19 cellular contexts compared by ENCODE assay signal in the genomic region with DNA sequence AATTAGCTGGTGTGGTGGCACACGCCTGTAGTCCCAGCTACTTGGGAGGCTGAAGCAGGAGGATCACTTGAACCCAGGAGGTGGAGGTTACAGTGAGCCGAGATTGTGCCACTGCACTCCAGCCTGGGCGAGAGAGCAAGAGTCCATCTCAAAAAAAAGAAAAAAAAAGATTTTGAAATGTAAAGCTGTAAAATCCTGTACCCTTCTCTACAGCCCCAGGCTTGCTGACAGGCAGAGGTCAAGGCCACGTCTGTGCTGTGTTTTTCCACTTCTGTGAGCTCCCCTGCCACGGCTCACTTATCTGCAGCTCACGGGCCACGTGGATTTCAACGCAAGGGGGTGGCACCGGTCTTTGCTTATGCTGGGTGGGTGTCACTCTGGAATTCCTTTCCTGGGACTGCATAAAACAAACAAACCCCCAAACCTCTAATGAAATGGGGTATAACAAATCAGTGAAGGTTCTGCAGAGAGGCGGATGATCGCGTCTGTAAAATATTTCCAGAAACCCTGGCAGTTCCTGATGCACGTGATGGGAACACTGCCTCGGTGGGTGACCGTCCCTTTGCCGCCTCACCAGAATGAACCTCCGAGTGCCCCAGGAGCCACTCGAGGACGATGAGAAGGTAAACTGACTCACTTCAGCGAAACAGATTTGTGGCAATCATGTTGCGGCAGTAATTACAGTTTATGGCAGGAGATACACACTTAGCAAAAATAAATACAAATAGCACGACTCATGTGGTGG. TPM values are rescaled to one million over a fixed set of nuclear protein-coding genes. Genes with fewer than 3 reads are reported as not detected.
DNase-seq lines count a peak whose midpoint lies in the region; ATAC-seq, FAIRE-seq and TF ChIP-seq lines count a peak whose summit lies in the region.
"Had no signal": no experiment of that assay in that cellular context is flagged by ENCODE, and none has a peak within 500 bp of the region (broad histone marks: within the 10 kb centered on the region; RNA-seq: fewer than 3 reads in every experiment).

No MANE protein-coding gene starts in this region.

- no peak overlapping the region for H2BK120ac ChIP-seq in H1 (replicated peaks; ENCODE audit: low read depth, low read length)

- TF ChIP-seq CTCF in H1 (IDR thresholded peaks at IDR 0.05; ENCODE audit: control extremely low read depth in 1 of 3, insufficient read depth in 1 of 3, low read depth in 1 of 3, low read length in 3 of 3) (no peak), spleen (IDR thresholded peaks at IDR 0.05 in 8 of 11, conservative IDR thresholded peaks at IDR 0.05 in 3 of 11) (no peak)

- no peak for ATAC-seq in GM18868 (IDR thresholded peaks at IDR 0.05; ENCODE audit: unreplicated experiment)
- ATAC-seq: SK-N-SH treated with all-trans-retinoic acid at 6 μM for 48 hours had no signal

- H3K23ac ChIP-seq in H1 (ENCODE audit: insufficient read length): no peak overlapping the region

- intact Hi-C loops in spleen (cut with DNase I; ENCODE audit: low total_unique reads): no loop called here

- H4K20me1 ChIP-seq in BLaER1 treated with 17β-estradiol and CSF1 and Interleukin-3, amounts not matched to agents 10 nM and 100 nM: no peaks in the 10 kb centered on the region
- H4K20me1 ChIP-seq in H1 (replicated peaks in 1 of 2; ENCODE audit: control insufficient read depth in 1 of 2, insufficient read depth in 2 of 2, low read length in 2 of 2): no peaks in the 10 kb centered on the region

- TF ChIP-seq RAD21 in H1 (IDR thresholded peaks at IDR 0.05 in 1 of 2, conservative IDR thresholded peaks at IDR 0.05 in 1 of 2; ENCODE audit: low read depth in 2 of 2, low read length in 2 of 2): no peak

- H3K9ac ChIP-seq in BLaER1 treated with 17β-estradiol and CSF1 and Interleukin-3, amounts not matched to agents 10 nM and 100 nM: no peak overlapping the region
- no peak overlapping the region for H3K9ac ChIP-seq in H1 (replicated peaks in 1 of 4; ENCODE audit: extremely low read depth in 1 of 4, low read depth in 3 of 4, low read length in 3 of 4)
- H3K9ac ChIP-seq: GM23248 had no signal

- no peak overlapping the region for H4K91ac ChIP-seq in H1 (replicated peaks; ENCODE audit: insufficient read length, low read length)

- no peak for TF ChIP-seq EP300 in H1 (IDR thresholded peaks at IDR 0.05; ENCODE audit: borderline replicate concordance in 1 of 2, low read depth in 2 of 2, low read length in 2 of 2)

- DNase-seq in HK-2 (ENCODE audit: unreplicated experiment) (peak; percentile 14), H1 (ENCODE audit: low read depth in 1 of 2, low spot score in 2 of 2) (no peak), spleen (peak; percentile 24), NCI-H524 (lab: John Stamatoyannopoulos, UW) (no peak)
- no peak for DNase-seq in stimulated activated CD4-positive, alpha-beta T cell treated with anti-CD3 and anti-CD28 coated beads, Interleukin-4, amount 100 ng/mL, for 4 hours
- DNase-seq: GF-D8, GM23248, KBM-7, NCI-H1105, NCI-H1694, NCI-H2081 treated with DMSO at 0.1 percent for 48 hours, NCI-H510A treated with DMSO at 0.1 percent for 48 hours, NCI-H82, OCI-M1, SHP77 treated with DMSO at 0.1 percent for 48 hours had no signal

- no peak overlapping the region for H2BK20ac ChIP-seq in H1 (ENCODE audit: low read length)

- no peaks in the 10 kb centered on the region for H3K36me3 ChIP-seq in BLaER1 treated with 17β-estradiol and CSF1 and Interleukin-3, amounts not matched to agents 10 nM and 100 nM
- H3K36me3 ChIP-seq in H1 (ENCODE audit: control insufficient read depth in 2 of 4, insufficient read depth in 4 of 4, low read length in 3 of 4): no peaks in the 10 kb centered on the region
- H3K36me3 ChIP-seq in spleen: no peaks in the 10 kb centered on the region

- 93% methylated on average over 22 of the region's 22 CpGs; no CpG with 5 or more reads in 1 of the 2 experiments for WGBS in H1 (ENCODE audit: extremely low coverage in 1 of 2, insufficient coverage in 1 of 2, insufficient read length in 1 of 2, insufficient replicate concordance in 2 of 2, low coverage in 1 of 2, low lambda C conversion rate in 2 of 2, missing lambda C conversion rate in 1 of 2), 2 experiments
- WGBS in spleen, 5 donors: 84 to 94% (median 89%) methylated on average over 22 of the region's 22 CpGs

- no peak overlapping the region for H4K8ac ChIP-seq in H1 (ENCODE audit: extremely low read depth, insufficient read depth, low read length)

- no peak overlapping the region for H3K14ac ChIP-seq in H1 (ENCODE audit: insufficient read length)

- no peak overlapping the region for H2AFZ ChIP-seq in H1 (ENCODE audit: low read length)
- H2AFZ ChIP-seq: GM23248 had no signal

- no peak overlapping the region for H3K56ac ChIP-seq in H1 (replicated peaks; ENCODE audit: insufficient read length, low read depth, low read length)

- H4K5ac ChIP-seq in H1 (ENCODE audit: insufficient read length, low read depth, low read length): no peak overlapping the region

- no peak overlapping the region; the same call in 1 of the 2 replicates for H3K18ac ChIP-seq in H1 (ENCODE audit: extremely low read depth, low read length)

- H3K4ac ChIP-seq in H1 (replicated peaks; ENCODE audit: insufficient read length, low read depth, low read length): peak overlapping the region; percentile 33

- CTCF ChIA-PET in H1 (lab: Charles Lee; ENCODE audit: partially characterized antibody): interaction anchor here (0.6 to 3.7 kb wide), 6 partner anchors 10 to 73 kb away, joined by 3 to 14 read pairs (median 4); no protein-coding TSS in a partner anchor

- H3K4me3 ChIP-seq in BLaER1 treated with 17β-estradiol and CSF1 and Interleukin-3, amounts not matched to agents 10 nM and 100 nM: no peak overlapping the region
- H3K4me3 ChIP-seq in H1 (ENCODE audit: extremely low read depth in 1 of 4, insufficient read depth in 2 of 4, low read depth in 3 of 4, low read length in 4 of 4) (no peak overlapping the region), spleen (no peak overlapping the region)
- H3K4me3 ChIP-seq: GM23248 had no signal

- POLR2A ChIA-PET in H1 (lab: Charles Lee; ENCODE audit: partially characterized antibody): interaction anchor here (0.8 to 2.6 kb wide), 3 partner anchors 11 to 44 kb away, joined by 3 to 7 read pairs (median 3); a partner anchor contains a TSS

- FAIRE-seq in H1 (lab: Jason Lieb, UNC): no peak

- H3K79me2 ChIP-seq in H1 (ENCODE audit: control insufficient read depth in 1 of 2, insufficient read depth in 2 of 2, low read length in 2 of 2): no peaks in the 10 kb centered on the region

- no peaks in the 10 kb centered on the region for H3K23me2 ChIP-seq in H1 (ENCODE audit: low read depth, low read length)

- H3K27me3 ChIP-seq in BLaER1 treated with 17β-estradiol and CSF1 and Interleukin-3, amounts not matched to agents 10 nM and 100 nM: peaks cover 0 to 22% (median 7%) of the 10 kb centered on the region in 11 experiments; a peak in 9 of 22 replicates
- H3K27me3 ChIP-seq in H1 (replicated peaks in 1 of 4; ENCODE audit: control insufficient read depth in 3 of 4, extremely low read depth in 1 of 4, insufficient read depth in 3 of 4, low read length in 3 of 4): no peaks in the 10 kb centered on the region; a peak in 3 of 7 replicates
- peaks cover 0 to 77% (median 9%) of the 10 kb centered on the region in 7 donors for H3K27me3 ChIP-seq in spleen (replicated peaks in 1 of 7)

- H3K4me1 ChIP-seq in BLaER1 treated with 17β-estradiol and CSF1 and Interleukin-3, amounts not matched to agents 10 nM and 100 nM: peaks cover 23 to 44% (median 39%) of the 10 kb centered on the region in 10 experiments
- H3K4me1 ChIP-seq in H1 (replicated peaks in 1 of 4; ENCODE audit: control insufficient read depth in 3 of 4, insufficient read depth in 4 of 4, low read length in 3 of 4) (peaks cover 18 to 25% (median 23%) of the 10 kb centered on the region in 4 experiments), spleen (peaks cover 0 to 10% (median 4%) of the 10 kb centered on the region in 6 donors)

- H2BK12ac ChIP-seq in H1 (ENCODE audit: low read depth, low read length): no peak overlapping the region

- H3K79me1 ChIP-seq in H1 (ENCODE audit: low read depth, low read length): no peaks in the 10 kb centered on the region

- H2BK5ac ChIP-seq in H1 (ENCODE audit: low read depth, low read length): no peak overlapping the region

- TF ChIP-seq POLR2A in H1 (IDR thresholded peaks at IDR 0.05; ENCODE audit: control extremely low read depth in 1 of 2, low read depth in 2 of 2, low read length in 2 of 2) (no peak), spleen (IDR thresholded peaks at IDR 0.05) (no peak)

- no peak overlapping the region for H2BK15ac ChIP-seq in H1 (ENCODE audit: low read length)

- H2AK5ac ChIP-seq in H1 (ENCODE audit: low read depth, low read length): peak overlapping the region; percentile 24; the same call in 1 of the 2 replicates

- no peak overlapping the region for H3K27ac ChIP-seq in BLaER1 treated with 17β-estradiol and CSF1 and Interleukin-3, amounts not matched to agents 10 nM and 100 nM
- no peak overlapping the region for H3K27ac ChIP-seq in H1 (ENCODE audit: low read depth, low read length)
- no peak overlapping the region for H3K27ac ChIP-seq in spleen
- H3K27ac ChIP-seq: C4-2B, GM23248 had no signal

- peak overlapping the region in 6 of 11 experiments; percentile 61 to 82 (median 72); a peak in 8 of 22 replicates for H3K4me2 ChIP-seq in BLaER1 treated with 17β-estradiol and CSF1 and Interleukin-3, amounts not matched to agents 10 nM and 100 nM
- no peak overlapping the region for H3K4me2 ChIP-seq in H1 (ENCODE audit: insufficient read depth in 1 of 2, low read depth in 2 of 2, low read length in 2 of 2)

- H3K9me3 ChIP-seq in BLaER1 treated with 17β-estradiol and CSF1 and Interleukin-3, amounts not matched to agents 10 nM and 100 nM (replicated peaks in 1 of 11): no peaks in the 10 kb centered on the region
- H3K9me3 ChIP-seq in H1 (ENCODE audit: insufficient read depth in 2 of 2, low read depth in 1 of 2, low read length in 1 of 2) (no peaks in the 10 kb centered on the region), spleen (no peaks in the 10 kb centered on the region)

TF ChIP-seq in H1, 55 proteins besides CTCF, POLR2A, EP300 and RAD21 (continues in another document):
- no peak for TF ChIP-seq RFX5 (IDR thresholded peaks at IDR 0.05; ENCODE audit: borderline replicate concordance, low read depth, low read length)
- no peak for TF ChIP-seq TAF1 (IDR thresholded peaks at IDR 0.05; ENCODE audit: low read depth, low read length)
- no peak for TF ChIP-seq EGR1 (IDR thresholded peaks at IDR 0.05; ENCODE audit: borderline replicate concordance, low read depth, low read length)

RNA-seq across cellular contexts. Expression of a gene that starts 44.0 kb away (rescaled TPM):
- total RNA-seq in H1 (2021; fragmentation: NEBNext Ultra II Directional; extraction: Animal tissue kit (Norgen Biotek cat#: 25700)): 194 and 210 TPM in 2 replicates
- polyA plus RNA-seq in H1 (2011; rRNA removed): 62.5 and 134 TPM in 2 replicates
- polyA plus RNA-seq in H1 (2011; cell fraction: cytosol; rRNA removed): 167 TPM
- 84.7 TPM for polyA plus RNA-seq in H1 (2011; cell fraction: nucleus; rRNA removed)
- polyA plus RNA-seq in H1 (2012, experiment 1 of 2): 267 to 295 TPM (median 271 TPM) in 4 replicates
- 23.8 TPM for polyA plus RNA-seq in H1 (2012, experiment 2 of 2)
- 63.2 TPM for polyA plus RNA-seq in H1 (2013, experiment 1 of 2)
- polyA plus RNA-seq in H1 (2013, experiment 2 of 2): 62.2 TPM
- 446 and 722 TPM in 2 replicates for polyA minus RNA-seq in H1 (2011; rRNA and poly(A)+ RNA removed)
- polyA minus RNA-seq in H1 (2011; cell fraction: cytosol; rRNA and poly(A)+ RNA removed): 116 TPM
- polyA minus RNA-seq in H1 (2011; cell fraction: nucleus; rRNA and poly(A)+ RNA removed): 177 TPM
- 100 to 1,000 TPM in 2 of 7 donors, 10 to 100 TPM in 5; 79.1 to 119 (median 87.4) TPM for total RNA-seq in spleen
- polyA plus RNA-seq in spleen: 10 to 100 TPM; 46.1 to 59.4 (median 57.6) TPM

Comparison
In these comparisons a context has a peak if more than half of its experiments do, and no peak if none do; other contexts are left out.
1. H3K4me2 ChIP-seq: peak in BLaER1 treated with 17β-estradiol and CSF1 and Interleukin-3, amounts not matched to agents 10 nM and 100 nM (6 of 11); none in H1 (0 of 2).
2. DNase-seq: peak in HK-2 (single experiment) and spleen (single experiment); none in H1 (0 of 2), NCI-H524 (0 of 2) and stimulated activated CD4-positive, alpha-beta T cell treated with anti-CD3 and anti-CD28 coated beads, Interleukin-4, amount 100 ng/mL, for 4 hours (0 of 2).